In the genomic region with DNA sequence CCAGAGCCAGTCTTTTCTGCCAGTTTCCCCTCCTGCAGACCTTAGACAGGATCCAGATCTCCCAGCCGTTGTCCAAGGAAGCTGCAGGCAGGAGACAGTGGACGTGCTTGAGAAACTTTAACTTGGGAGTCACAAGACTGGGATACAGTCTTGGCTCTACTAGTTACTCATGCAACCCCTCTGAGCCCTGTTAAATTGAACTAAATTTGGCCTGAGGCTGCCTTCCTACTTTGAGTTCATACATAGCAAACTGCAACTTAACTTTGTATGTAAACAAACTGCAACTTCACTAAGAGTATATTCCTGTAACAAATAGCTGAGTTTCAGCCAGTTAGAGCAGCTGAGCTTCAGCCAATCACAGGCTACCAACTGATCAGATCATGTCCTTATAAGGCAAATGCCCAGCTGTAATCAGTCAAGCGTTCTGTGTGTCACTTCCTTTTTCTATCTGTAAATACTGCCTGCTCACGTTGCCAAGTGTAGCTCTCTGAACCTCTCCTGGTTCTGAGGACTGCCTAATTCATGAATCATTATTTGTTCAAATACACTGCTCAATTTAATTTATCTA, we compare ENCODE assay signal across 8 cellular contexts.
DNase-seq lines count a peak whose midpoint lies in the region; ATAC-seq, FAIRE-seq and TF ChIP-seq lines count a peak whose summit lies in the region.

No MANE protein-coding gene starts in this region.

- H3K4me3 Mint-ChIP-seq in mesothelial cell of epicardium, result no peak overlapping the region

- H3K4me1 Mint-ChIP-seq in mesothelial cell of epicardium, result no peaks in the 10 kb centered on the region

- no peaks in the 10 kb centered on the region for H3K9me3 ChIP-seq in lower lobe of right lung

- DNase-seq in GM12891 (ENCODE audit: insufficient read length, low spot score) (no peak), LHCN-M2 (ENCODE audit: low read depth) (peak; percentile 77), astrocyte of the hippocampus (ENCODE audit: low read depth, low spot score) (peak; percentile 70), lower lobe of right lung (no peak), mesothelial cell of epicardium (ENCODE audit: low spot score in 2 of 2, unreplicated experiment in 2 of 2) (no peak), 8988T (no peak), AML-193 (lab: John Stamatoyannopoulos, UW) (no peak), cortex of kidney (lab: John Stamatoyannopoulos, UW) (no peak)

- ATAC-seq in lower lobe of right lung, result peak; percentile 72 to 78

- no peaks in the 10 kb centered on the region for H3K27me3 Mint-ChIP-seq in mesothelial cell of epicardium (ENCODE audit: low read depth)

- no peak overlapping the region for H3K27ac ChIP-seq in lower lobe of right lung

- peaks cover 7% of the 10 kb centered on the region for H3K36me3 Mint-ChIP-seq in mesothelial cell of epicardium

- TF ChIP-seq CTCF in lower lobe of right lung (IDR thresholded peaks at IDR 0.05), result no peak
- TF ChIP-seq CTCF in mesothelial cell of epicardium (IDR thresholded peaks at IDR 0.05; ENCODE audit: unreplicated experiment), result no peak

- TF ChIP-seq POLR2A in GM12891 (IDR thresholded peaks at IDR 0.05; ENCODE audit: low read depth, low read length), result no peak

- no peak overlapping the region for H3K27ac Mint-ChIP-seq in mesothelial cell of epicardium

- intact Hi-C loops in lower lobe of right lung (cut with DNase I), result no loop called here

- H3K4me1 ChIP-seq in lower lobe of right lung, result no peaks in the 10 kb centered on the region

- no peak overlapping the region for H3K4me3 ChIP-seq in lower lobe of right lung

- H3K36me3 ChIP-seq in lower lobe of right lung, result no peaks in the 10 kb centered on the region

- no peaks in the 10 kb centered on the region for H3K27me3 ChIP-seq in lower lobe of right lung (ENCODE audit: low read depth)

- peaks cover 45% of the 10 kb centered on the region for H3K9me3 Mint-ChIP-seq in mesothelial cell of epicardium

- FAIRE-seq in GM12891 (lab: Jason Lieb, UNC), result peak; percentile 72

TF ChIP-seq in GM12891, 5 proteins besides CTCF, POLR2A, EP300 and RAD21:
- TF ChIP-seq POLR2AphosphoS5 (IDR thresholded peaks at IDR 0.05; ENCODE audit: low read depth, low read length) (no peak), SPI1 (IDR thresholded peaks at IDR 0.05; ENCODE audit: low read depth, low read length) (peak; percentile 80)
TF ChIP-seq in GM12891: peak in this region for 1.

Comparison
In these comparisons a context has a peak if more than half of its experiments do, and no peak if none do; other contexts are left out.
1. DNase-seq: peak in LHCN-M2 (single experiment) and astrocyte of the hippocampus (single experiment); none in GM12891 (single experiment), lower lobe of right lung (single experiment), mesothelial cell of epicardium (0 of 2), 8988T (single experiment), AML-193 (0 of 2) and cortex of kidney (single experiment).